In the genomic region with DNA sequence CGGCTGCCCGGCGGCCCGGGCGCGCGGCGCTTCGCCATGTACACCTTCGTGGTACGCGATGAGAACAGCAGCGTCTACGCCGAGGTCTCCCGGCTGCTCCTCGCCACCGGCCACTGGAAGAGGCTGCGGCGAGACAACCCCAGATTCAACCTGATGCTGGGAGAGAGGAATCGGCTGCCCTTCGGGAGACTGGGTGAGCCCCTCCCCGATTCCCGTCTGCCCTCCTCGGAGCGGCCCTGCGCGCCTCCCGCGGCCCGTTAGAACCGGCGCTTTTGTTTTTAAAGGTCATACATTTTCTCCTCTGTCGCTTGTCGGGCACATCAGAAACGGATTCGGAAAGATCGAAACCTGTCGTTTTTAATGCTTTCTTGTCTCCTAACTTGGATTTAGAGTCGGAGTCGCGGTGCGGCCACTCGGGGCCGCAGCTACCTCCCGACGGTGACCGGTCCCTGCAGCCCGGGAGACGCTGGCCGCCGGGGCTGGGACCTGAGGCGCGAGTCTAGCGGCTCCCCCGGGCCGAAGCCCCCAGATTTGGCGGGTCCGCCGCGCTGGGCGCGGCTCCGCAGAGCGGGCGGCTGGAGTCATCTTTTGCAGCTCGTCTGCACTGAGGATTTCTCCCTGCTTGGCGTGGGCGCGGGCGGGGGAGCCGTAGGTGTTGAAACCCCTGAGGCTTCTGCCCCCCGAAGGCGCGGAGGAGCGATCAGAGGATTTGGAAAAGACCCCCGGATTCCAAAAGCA, we compare ENCODE assay signal across 8 cellular contexts. TPM values are rescaled to one million over a fixed set of nuclear protein-coding genes. Genes with fewer than 3 reads are reported as not detected.
DNase-seq lines count a peak whose midpoint lies in the region; ATAC-seq and TF ChIP-seq lines count a peak whose summit lies in the region.

No MANE protein-coding gene starts in this region.

- H3K27ac Mint-ChIP-seq in endothelial cell (ENCODE audit: unreplicated experiment) (peak overlapping the region; percentile 77), mesothelial cell of epicardium (peak overlapping the region; percentile 96)
- peak overlapping the region; percentile 72 to 86 for H3K27ac Mint-ChIP-seq in stimulated activated naive CD8-positive, alpha-beta T cell treated with anti-CD3 and anti-CD28 coated beads, Interleukin-15, amount 100 ng/mL, for 72 hours

- peaks cover 8% of the 10 kb centered on the region for H3K27me3 ChIP-seq in H7 (ENCODE audit: control insufficient read depth, insufficient read depth, low read length)

- DNase-seq in EL (peak; percentile 59), H7 (peak; percentile 82), NCI-H128 (lab: John Stamatoyannopoulos, UW; ENCODE audit: unreplicated experiment) (peak; percentile 22), endothelial cell (ENCODE audit: low spot score) (peak; percentile 35), mesothelial cell of epicardium (ENCODE audit: low spot score in 2 of 2, unreplicated experiment in 2 of 2) (peak in 1 of 2 experiments; percentile 63), middle frontal gyrus (ENCODE audit: extremely low spot score, low spot score) (no peak)
- peak; percentile 15 to 23 (median 23) for DNase-seq in activated CD8-positive, alpha-beta memory T cell treated with anti-CD3 and anti-CD28 coated beads for 48 hours (ENCODE audit: low read depth in 2 of 3, low spot score in 2 of 3)
- peak; percentile 29 to 30 for DNase-seq in stimulated activated naive CD8-positive, alpha-beta T cell treated with anti-CD3 and anti-CD28 coated beads, Interleukin-15, amount 100 ng/mL, for 72 hours

- H3K36me3 Mint-ChIP-seq in endothelial cell (ENCODE audit: low read depth, unreplicated experiment) (peaks cover 16% of the 10 kb centered on the region), mesothelial cell of epicardium (peaks cover 12% of the 10 kb centered on the region)

- H3K36me3 ChIP-seq in H7 (replicated peaks; ENCODE audit: control insufficient read depth, insufficient read depth, low read length), result no peaks in the 10 kb centered on the region; the same call in 1 of the 2 replicates

- H3K27me3 Mint-ChIP-seq in endothelial cell (ENCODE audit: unreplicated experiment), result peaks cover 4% of the 10 kb centered on the region
- no peaks in the 10 kb centered on the region for H3K27me3 Mint-ChIP-seq in mesothelial cell of epicardium (ENCODE audit: low read depth)
- H3K27me3 Mint-ChIP-seq in stimulated activated naive CD8-positive, alpha-beta T cell treated with anti-CD3 and anti-CD28 coated beads, Interleukin-15, amount 100 ng/mL, for 72 hours, result no peaks in the 10 kb centered on the region

- ATAC-seq in stimulated activated naive CD8-positive, alpha-beta T cell treated with anti-CD3 and anti-CD28 coated beads, Interleukin-15, amount 100 ng/mL, for 72 hours, result peak; percentile 31

- no peaks in the 10 kb centered on the region for H3K9me3 Mint-ChIP-seq in endothelial cell (ENCODE audit: unreplicated experiment)
- H3K9me3 Mint-ChIP-seq in mesothelial cell of epicardium, result no peaks in the 10 kb centered on the region
- no peaks in the 10 kb centered on the region for H3K9me3 Mint-ChIP-seq in stimulated activated naive CD8-positive, alpha-beta T cell treated with anti-CD3 and anti-CD28 coated beads, Interleukin-15, amount 100 ng/mL, for 72 hours

- H3K4me1 Mint-ChIP-seq in endothelial cell (ENCODE audit: unreplicated experiment) (peaks cover 31% of the 10 kb centered on the region), mesothelial cell of epicardium (peaks cover 26% of the 10 kb centered on the region)
- H3K4me1 Mint-ChIP-seq in stimulated activated naive CD8-positive, alpha-beta T cell treated with anti-CD3 and anti-CD28 coated beads, Interleukin-15, amount 100 ng/mL, for 72 hours, result peaks cover 48% of the 10 kb centered on the region

- TF ChIP-seq CTCF in endothelial cell (IDR thresholded peaks at IDR 0.05; ENCODE audit: unreplicated experiment), result no peak
- TF ChIP-seq CTCF in mesothelial cell of epicardium (IDR thresholded peaks at IDR 0.05; ENCODE audit: unreplicated experiment), result no peak

- peak overlapping the region; percentile 98 for H3K4me3 Mint-ChIP-seq in endothelial cell (ENCODE audit: unreplicated experiment)
- peak overlapping the region; percentile 97 for H3K4me3 Mint-ChIP-seq in mesothelial cell of epicardium
- H3K4me3 Mint-ChIP-seq in stimulated activated naive CD8-positive, alpha-beta T cell treated with anti-CD3 and anti-CD28 coated beads, Interleukin-15, amount 100 ng/mL, for 72 hours, result peak overlapping the region; percentile 87 to 95

- H3K4me3 ChIP-seq in H7 (ENCODE audit: insufficient read depth, low read depth, low read length), result peak overlapping the region; percentile 91

RNA-seq across cellular contexts. Expression of gene TTL, which starts 0.5 kb away (rescaled TPM):
- 49.6 and 52.6 TPM in 2 replicates for total RNA-seq in H7 (2014; rRNA removed; shearing (Covaris generic))
- 89.9 TPM for total RNA-seq in endothelial cell (ENCODE audit: unreplicated experiment)
- 42.9 to 45.1 TPM (median 43.1 TPM) in 3 replicates for total RNA-seq in mesothelial cell of epicardium

RNA-seq across cellular contexts. Expression of gene RGPD8, which starts 49.0 kb away (rescaled TPM):
- 4.6 and 11.8 TPM in 2 replicates for total RNA-seq in H7 (2014; rRNA removed; shearing (Covaris generic))
- total RNA-seq in endothelial cell (ENCODE audit: unreplicated experiment) (11.8 TPM), mesothelial cell of epicardium (12.8 to 14.6 TPM (median 13.7 TPM) in 3 replicates)

RNA-seq across cellular contexts. Expression of gene POLR1B, which starts 59.8 kb away (rescaled TPM):
- 35.1 and 35.5 TPM in 2 replicates for total RNA-seq in H7 (2014; rRNA removed; shearing (Covaris generic))
- 22.1 TPM for total RNA-seq in endothelial cell (ENCODE audit: unreplicated experiment)
- total RNA-seq in mesothelial cell of epicardium, result 28.0 to 36.5 TPM (median 28.3 TPM) in 3 replicates
